1 cellular context compared by ENCODE assay signal in genomic region chr5:181160144-181160754, GRCh38.
TF ChIP-seq lines count a peak whose summit lies in the region.

No MANE protein-coding gene starts in this region.

TF ChIP-seq in K562, 482 proteins besides CTCF, POLR2A, EP300 and RAD21 (continued from another document and continues in another):
- TF ChIP-seq CUX1 (CRISPR knock-in tag; IDR thresholded peaks at IDR 0.05) (no peak), CTBP1 (IDR thresholded peaks at IDR 0.05; ENCODE audit: borderline replicate concordance) (peak; percentile 34; the same call in 1 of the 2 replicates), ETV1 (tag; conservative IDR thresholded peaks at IDR 0.05; ENCODE audit: low read depth) (0 out of 2 replicates have a peak, but pooled peaks have one; percentile 12), ZNF197 (CRISPR knock-in tag; IDR thresholded peaks at IDR 0.05; ENCODE audit: low read depth) (no peak), ZSCAN29 (IDR thresholded peaks at IDR 0.05) (no peak), HLTF (IDR thresholded peaks at IDR 0.05) (no peak), BRF2 (IDR thresholded peaks at IDR 0.05; ENCODE audit: borderline replicate concordance, insufficient read depth, insufficient read length) (no peak), FOXJ3 (CRISPR knock-in tag; IDR thresholded peaks at IDR 0.05) (no peak), SLC30A9 (CRISPR knock-in tag; IDR thresholded peaks at IDR 0.05) (no peak), KAT2B (IDR thresholded peaks at IDR 0.05; ENCODE audit: low read depth, low read length) (no peak), NFE2L1 (tag; IDR thresholded peaks at IDR 0.05; ENCODE audit: borderline replicate concordance, low read depth) (no peak), CHD1 (IDR thresholded peaks at IDR 0.05; ENCODE audit: low read length) (no peak), ETV5 (CRISPR knock-in tag; IDR thresholded peaks at IDR 0.05; ENCODE audit: low read depth) (no peak), RUNX1 (IDR thresholded peaks at IDR 0.05; ENCODE audit: low read depth) (no peak), XRCC4 (IDR thresholded peaks at IDR 0.05; ENCODE audit: extremely low read depth, insufficient read depth, insufficient read length) (no peak), PRPF4 (IDR thresholded peaks at IDR 0.05; ENCODE audit: insufficient read depth, low read depth, low read length, poor library complexity, severe bottlenecking) (no peak), ZNF780A (CRISPR knock-in tag; IDR thresholded peaks at IDR 0.05) (no peak), ZNF274 (IDR thresholded peaks at IDR 0.05; ENCODE audit: borderline replicate concordance, low read depth, low read length) (no peak), ZNF766 (CRISPR knock-in tag; conservative IDR thresholded peaks at IDR 0.05) (peak; percentile 86), ZFP1 (CRISPR knock-in tag; IDR thresholded peaks at IDR 0.05) (no peak), MAZ (CRISPR knock-in tag; conservative IDR thresholded peaks at IDR 0.05 in 1 of 2, IDR thresholded peaks at IDR 0.05 in 1 of 2) (peak; percentile 47 to 63; a peak in 2 of 4 replicates), ZC3H11A (IDR thresholded peaks at IDR 0.05; ENCODE audit: low read depth, low read length) (no peak), ZNF778 (CRISPR knock-in tag; IDR thresholded peaks at IDR 0.05) (no peak), SAP30 (IDR thresholded peaks at IDR 0.05; ENCODE audit: borderline replicate concordance, insufficient read depth, low read depth, low read length, poor library complexity, severe bottlenecking) (no peak), SMAD3 (CRISPR knock-in tag; conservative IDR thresholded peaks at IDR 0.05) (no peak), TFAP4 (CRISPR knock-in tag; IDR thresholded peaks at IDR 0.05; ENCODE audit: borderline replicate concordance) (peak; percentile 52; the same call in 1 of the 2 replicates), ZNF232 (CRISPR knock-in tag; IDR thresholded peaks at IDR 0.05) (no peak), CHCHD3 (CRISPR knock-in tag; IDR thresholded peaks at IDR 0.05) (no peak), SIRT6 (IDR thresholded peaks at IDR 0.05; ENCODE audit: low read depth, low read length) (no peak), SOX6 (IDR thresholded peaks at IDR 0.05) (no peak), CBFA2T2 (conservative IDR thresholded peaks at IDR 0.05) (no peak), LEF1 (IDR thresholded peaks at IDR 0.05) (no peak), FOS (IDR thresholded peaks at IDR 0.05; ENCODE audit: extremely low read depth, insufficient read length) (no peak), CREM (IDR thresholded peaks at IDR 0.05; ENCODE audit: low read depth) (peak; percentile 74), GABPA (tag; conservative IDR thresholded peaks at IDR 0.05; ENCODE audit: low read depth) (no peak), SP1 (CRISPR knock-in tag; IDR thresholded peaks at IDR 0.05) (no peak; the same call in none of the 2 replicates), FUS (optimal IDR thresholded peaks at IDR 0.05; ENCODE audit: low read depth, low read length) (no peak), ASH1L (IDR thresholded peaks at IDR 0.05; ENCODE audit: borderline replicate concordance, low read depth, partially characterized antibody) (no peak), MCM3 (IDR thresholded peaks at IDR 0.05) (no peak), ELK3 (CRISPR knock-in tag; IDR thresholded peaks at IDR 0.05) (no peak), ZBED1 (IDR thresholded peaks at IDR 0.05) (no peak), ZNF354B (CRISPR knock-in tag; IDR thresholded peaks at IDR 0.05) (no peak), BACH1 (tag; IDR thresholded peaks at IDR 0.05) (0 out of 2 replicates have a peak, but pooled peaks have one; percentile 23), ZNF143 (CRISPR knock-in tag; IDR thresholded peaks at IDR 0.05) (no peak), ZNF511 (CRISPR knock-in tag; IDR thresholded peaks at IDR 0.05) (no peak), NRF1 (conservative IDR thresholded peaks at IDR 0.05 in 1 of 2, IDR thresholded peaks at IDR 0.05 in 1 of 2) (no peak; a peak in 2 of 4 replicates), ATF7 (IDR thresholded peaks at IDR 0.05) (peak; percentile 79; the same call in 1 of the 2 replicates), TEAD1 (CRISPR knock-in tag; IDR thresholded peaks at IDR 0.05) (peak in 1 of 2 experiments; percentile 26; a peak in 1 of 4 replicates), ZNF57 (CRISPR knock-in tag; IDR thresholded peaks at IDR 0.05) (no peak)
- TF ChIP-seq, protein P1, sequence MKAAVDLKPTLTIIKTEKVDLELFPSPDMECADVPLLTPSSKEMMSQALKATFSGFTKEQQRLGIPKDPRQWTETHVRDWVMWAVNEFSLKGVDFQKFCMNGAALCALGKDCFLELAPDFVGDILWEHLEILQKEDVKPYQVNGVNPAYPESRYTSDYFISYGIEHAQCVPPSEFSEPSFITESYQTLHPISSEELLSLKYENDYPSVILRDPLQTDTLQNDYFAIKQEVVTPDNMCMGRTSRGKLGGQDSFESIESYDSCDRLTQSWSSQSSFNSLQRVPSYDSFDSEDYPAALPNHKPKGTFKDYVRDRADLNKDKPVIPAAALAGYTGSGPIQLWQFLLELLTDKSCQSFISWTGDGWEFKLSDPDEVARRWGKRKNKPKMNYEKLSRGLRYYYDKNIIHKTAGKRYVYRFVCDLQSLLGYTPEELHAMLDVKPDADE (conservative IDR thresholded peaks at IDR 0.05; ENCODE audit: control insufficient read depth, low read depth, low read length): no peak
- TF ChIP-seq, protein P2, sequence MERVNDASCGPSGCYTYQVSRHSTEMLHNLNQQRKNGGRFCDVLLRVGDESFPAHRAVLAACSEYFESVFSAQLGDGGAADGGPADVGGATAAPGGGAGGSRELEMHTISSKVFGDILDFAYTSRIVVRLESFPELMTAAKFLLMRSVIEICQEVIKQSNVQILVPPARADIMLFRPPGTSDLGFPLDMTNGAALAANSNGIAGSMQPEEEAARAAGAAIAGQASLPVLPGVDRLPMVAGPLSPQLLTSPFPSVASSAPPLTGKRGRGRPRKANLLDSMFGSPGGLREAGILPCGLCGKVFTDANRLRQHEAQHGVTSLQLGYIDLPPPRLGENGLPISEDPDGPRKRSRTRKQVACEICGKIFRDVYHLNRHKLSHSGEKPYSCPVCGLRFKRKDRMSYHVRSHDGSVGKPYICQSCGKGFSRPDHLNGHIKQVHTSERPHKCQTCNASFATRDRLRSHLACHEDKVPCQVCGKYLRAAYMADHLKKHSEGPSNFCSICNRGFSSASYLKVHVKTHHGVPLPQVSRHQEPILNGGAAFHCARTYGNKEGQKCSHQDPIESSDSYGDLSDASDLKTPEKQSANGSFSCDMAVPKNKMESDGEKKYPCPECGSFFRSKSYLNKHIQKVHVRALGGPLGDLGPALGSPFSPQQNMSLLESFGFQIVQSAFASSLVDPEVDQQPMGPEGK (CRISPR knock-in tag; IDR thresholded peaks at IDR 0.05; ENCODE audit: borderline replicate concordance): no peak
